In the genomic region with DNA sequence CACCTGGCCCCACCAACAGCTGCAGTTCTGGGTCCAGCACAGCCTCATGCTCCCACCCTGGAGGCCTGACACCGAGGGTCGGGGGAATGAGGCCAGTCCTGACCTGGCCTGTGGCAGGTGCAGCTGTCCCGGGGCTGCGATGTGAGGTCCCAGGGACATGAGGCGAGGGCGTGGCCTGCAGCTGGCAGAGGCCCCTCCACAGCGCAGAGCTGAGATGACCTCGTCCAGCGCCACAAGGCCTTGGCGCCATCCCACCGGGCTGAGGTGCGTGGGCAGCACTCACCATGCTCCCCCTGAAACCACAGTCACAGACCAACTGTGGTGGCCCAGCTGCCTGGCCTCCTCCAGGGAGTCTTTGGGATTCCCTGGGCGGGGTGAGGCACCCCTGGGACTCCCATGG, we compare ENCODE assay signal across 22 cellular contexts. TPM values are rescaled to one million over a fixed set of nuclear protein-coding genes. Genes with fewer than 3 reads are reported as not detected.
"Had no signal": no experiment of that assay in that cellular context is flagged by ENCODE, and none has a peak within 500 bp of the region (broad histone marks: within the 10 kb centered on the region; RNA-seq: fewer than 3 reads in every experiment).

No MANE protein-coding gene starts in this region.

- FAIRE-seq: pancreas, small intestine, urothelium cell line had no signal

- H3K27ac ChIP-seq: hepatocyte, left ventricle myocardium inferior, pancreas, prostate gland, suprapubic skin, thoracic aorta, tibial artery, upper lobe of right lung had no signal

- H3K9me3 ChIP-seq: pancreas, prostate gland, thoracic aorta, upper lobe of right lung had no signal

- H2AFZ ChIP-seq: hepatocyte had no signal

- H3K4me3 ChIP-seq: hepatocyte, left ventricle myocardium inferior, lung, pancreas, prostate gland, spleen, suprapubic skin, thoracic aorta, tibial artery, upper lobe of right lung had no signal

- H3K4me1 ChIP-seq: left ventricle myocardium inferior, pancreas, prostate gland, spleen, suprapubic skin, upper lobe of right lung had no signal

- DNase-seq: islet precursor cell; left ventricle myocardium inferior; mesendoderm; naive thymus-derived CD4-positive, alpha-beta T cell; nucleus accumbens; retina; small intestine; spleen; stimulated activated CD4-positive, alpha-beta T cell treated with anti-CD3 and anti-CD28 coated beads, Interleukin-4, amount 100 ng/mL, for 24 hours; stimulated activated naive CD4-positive, alpha-beta T cell; tibial artery; trophoblast cell; upper lobe of right lung had no signal

- H3K4me2 ChIP-seq: hepatocyte had no signal

- H3K36me3 ChIP-seq: left ventricle myocardium inferior, pancreas, prostate gland, spleen, suprapubic skin, thoracic aorta, tibial artery, upper lobe of right lung had no signal

RNA-seq across cellular contexts. Expression of a gene that starts 26.6 kb away (rescaled TPM):
- total RNA-seq: mononuclear cell; naive thymus-derived CD4-positive, alpha-beta T cell; natural killer cell treated with Interleukin-12 subunit alpha and Interleukin-12 subunit beta and Interleukin-15 and Interleukin-18, amount 100 ng/mL, for 72 hours had no signal
- polyA plus RNA-seq: naive thymus-derived CD4-positive, alpha-beta T cell had no signal
